7 cellular contexts compared by ENCODE assay signal in genomic region chr2:54903736-54904554, GRCh38.
DNase-seq lines count a peak whose midpoint lies in the region; ATAC-seq and TF ChIP-seq lines count a peak whose summit lies in the region.

No MANE protein-coding gene starts in this region.

- no peak overlapping the region for H3K9ac ChIP-seq in neural progenitor cell

- H3K36me3 Mint-ChIP-seq in HFFc6 (ENCODE audit: low read depth) (no peaks in the 10 kb centered on the region; the same call in 1 of the 2 replicates), T-cell (no peaks in the 10 kb centered on the region), mesothelial cell of epicardium (no peaks in the 10 kb centered on the region), neural progenitor cell (no peaks in the 10 kb centered on the region)

- peak overlapping the region; percentile 88 for H3K27ac Mint-ChIP-seq in HFFc6
- no peak overlapping the region for H3K27ac Mint-ChIP-seq in T-cell
- H3K27ac Mint-ChIP-seq in mesothelial cell of epicardium, result no peak overlapping the region
- H3K27ac Mint-ChIP-seq in neural progenitor cell, result no peak overlapping the region

- H3K27me3 Mint-ChIP-seq in HFFc6 (ENCODE audit: insufficient read depth) (no peaks in the 10 kb centered on the region), T-cell (no peaks in the 10 kb centered on the region), mesothelial cell of epicardium (ENCODE audit: low read depth) (peaks cover 3% of the 10 kb centered on the region), neural progenitor cell (ENCODE audit: insufficient read depth, low read depth) (no peaks in the 10 kb centered on the region)

- TF ChIP-seq CTCF in HFFc6 (IDR thresholded peaks at IDR 0.05) (no peak), mucosa of descending colon (IDR thresholded peaks at IDR 0.05) (no peak), mesothelial cell of epicardium (IDR thresholded peaks at IDR 0.05; ENCODE audit: unreplicated experiment) (no peak), neural progenitor cell (IDR thresholded peaks at IDR 0.05) (no peak)

- H3K4me1 Mint-ChIP-seq in HFFc6 (ENCODE audit: low read depth) (peaks cover 73% of the 10 kb centered on the region), T-cell (peaks cover 5 to 14% (median 12%) of the 10 kb centered on the region in 3 donors), mesothelial cell of epicardium (no peaks in the 10 kb centered on the region), neural progenitor cell (peaks cover 2% of the 10 kb centered on the region)

- peaks cover 4% of the 10 kb centered on the region for H3K4me1 ChIP-seq in mucosa of descending colon (ENCODE audit: low read depth)
- no peaks in the 10 kb centered on the region for H3K4me1 ChIP-seq in neural progenitor cell

- no peaks in the 10 kb centered on the region for H4K20me1 ChIP-seq in neural progenitor cell (ENCODE audit: low read depth)

- DNase-seq in HFFc6 (peak; percentile 99), T-cell (peak in 23 of 34 experiments; percentile 1 to 47 (median 20)), amniotic stem cell (lab: John Stamatoyannopoulos, UW) (peak; percentile 96), mucosa of descending colon (peak; percentile 44 to 73 (median 51)), mesothelial cell of epicardium (ENCODE audit: low spot score in 2 of 2, unreplicated experiment in 2 of 2) (no peak), neural progenitor cell (ENCODE audit: low spot score) (no peak)
- peak; percentile 61 for DNase-seq in stimulated activated naive CD8-positive, alpha-beta T cell treated with anti-CD3 and anti-CD28 coated beads, Interleukin-15, Interleukin-2, amounts not matched to agents 100 U/mL and 50 U/mL, for 24 hours

- ATAC-seq in T-cell (replicated peaks in 1 of 4) (peak; percentile 52 to 100 (median 96)), mucosa of descending colon (peak; percentile 89)
- ATAC-seq in stimulated activated naive CD8-positive, alpha-beta T cell treated with anti-CD3 and anti-CD28 coated beads, Interleukin-15, Interleukin-2, amounts not matched to agents 100 U/mL and 50 U/mL, for 24 hours, result peak; percentile 99

- H2AFZ ChIP-seq in neural progenitor cell (replicated peaks), result no peak overlapping the region

- H3K27ac ChIP-seq in neural progenitor cell, result no peak overlapping the region

- no peaks in the 10 kb centered on the region for H3K27me3 ChIP-seq in neural progenitor cell

- H3K9me3 Mint-ChIP-seq in HFFc6, result no peaks in the 10 kb centered on the region
- H3K9me3 Mint-ChIP-seq in T-cell, result no peaks in the 10 kb centered on the region
- H3K9me3 Mint-ChIP-seq in mesothelial cell of epicardium, result no peaks in the 10 kb centered on the region
- H3K9me3 Mint-ChIP-seq in neural progenitor cell, result no peaks in the 10 kb centered on the region

- H3K9me3 ChIP-seq in mucosa of descending colon (no peaks in the 10 kb centered on the region), neural progenitor cell (ENCODE audit: low read depth) (no peaks in the 10 kb centered on the region)

- POLR2A ChIA-PET in T-cell (lab: Charles Lee), result interaction anchor here in 1 of 2 donors (0.6 kb wide), 1 partner anchor 105 kb away, joined by 3 read pairs; no protein-coding TSS in a partner anchor

- no peaks in the 10 kb centered on the region for H3K79me2 ChIP-seq in neural progenitor cell (ENCODE audit: low read depth)

- CTCF ChIA-PET in T-cell (lab: Charles Lee), result no interaction called here

- no peaks in the 10 kb centered on the region for H3K36me3 ChIP-seq in mucosa of descending colon (ENCODE audit: low read depth)
- no peaks in the 10 kb centered on the region for H3K36me3 ChIP-seq in neural progenitor cell

- H3F3A ChIP-seq in neural progenitor cell (ENCODE audit: low read depth), result no peaks in the 10 kb centered on the region

- H3K4me3 Mint-ChIP-seq in HFFc6, result peak overlapping the region; percentile 84
- no peak overlapping the region for H3K4me3 Mint-ChIP-seq in T-cell
- no peak overlapping the region for H3K4me3 Mint-ChIP-seq in mesothelial cell of epicardium
- no peak overlapping the region for H3K4me3 Mint-ChIP-seq in neural progenitor cell

- intact Hi-C loops in mucosa of descending colon (cut with DNase I, micrococcal nuclease), result no loop called here

- H3K4me3 ChIP-seq in mucosa of descending colon, result no peak overlapping the region
- H3K4me3 ChIP-seq in neural progenitor cell, result no peak overlapping the region

- H3K4me2 ChIP-seq in neural progenitor cell, result no peak overlapping the region

Comparison
In these comparisons a context has a peak if more than half of its experiments do, and no peak if none do; other contexts are left out.
1. DNase-seq: peak in HFFc6 (single experiment), T-cell (23 of 34), amniotic stem cell (single experiment), mucosa of descending colon (3 of 3) and stimulated activated naive CD8-positive, alpha-beta T cell treated with anti-CD3 and anti-CD28 coated beads, Interleukin-15, Interleukin-2, amounts not matched to agents 100 U/mL and 50 U/mL, for 24 hours (single experiment); none in mesothelial cell of epicardium (0 of 2) and neural progenitor cell (single experiment).
2. Peak in every context shown above with its lines, with median percentiles within 50 percentile points of each other: ATAC-seq.